ENCODE assay signal across 1 cellular context in genomic region chr1:109930252-109930993, GRCh38.
TF ChIP-seq lines count a peak whose summit lies in the region.

No MANE protein-coding gene starts in this region.

TF ChIP-seq in GM12878, 131 proteins besides CTCF, POLR2A, EP300 and RAD21 (continued from another document):
- TF ChIP-seq ZNF592 (IDR thresholded peaks at IDR 0.05) (no peak), GABPA (IDR thresholded peaks at IDR 0.05; ENCODE audit: low read depth) (no peak), ZNF622 (IDR thresholded peaks at IDR 0.05) (no peak), ZNF687 (IDR thresholded peaks at IDR 0.05) (no peak), KAT2A (conservative IDR thresholded peaks at IDR 0.05; ENCODE audit: control insufficient read depth, low read depth, low read length) (no peak), SMAD1 (IDR thresholded peaks at IDR 0.05; ENCODE audit: low read depth, partially characterized antibody) (no peak), NBN (IDR thresholded peaks at IDR 0.05) (no peak), MYB (IDR thresholded peaks at IDR 0.05; ENCODE audit: borderline replicate concordance, low read depth, low read length) (no peak), YBX1 (IDR thresholded peaks at IDR 0.05) (no peak), KDM1A (IDR thresholded peaks at IDR 0.05; ENCODE audit: borderline replicate concordance) (no peak), E2F4 (IDR thresholded peaks at IDR 0.05; ENCODE audit: low read depth, low read length) (no peak), SMC3 (IDR thresholded peaks at IDR 0.05; ENCODE audit: borderline replicate concordance, low read length) (no peak), SPI1 (IDR thresholded peaks at IDR 0.05; ENCODE audit: borderline replicate concordance, insufficient read depth, low read depth, low read length) (no peak), KLF5 (IDR thresholded peaks at IDR 0.05; ENCODE audit: partially characterized antibody) (no peak), MYC (IDR thresholded peaks at IDR 0.05; ENCODE audit: insufficient read depth, insufficient read length, insufficient replicate concordance, low read length, severe bottlenecking) (no peak), ZBTB11 (CRISPR knock-in tag; IDR thresholded peaks at IDR 0.05) (no peak), LARP7 (IDR thresholded peaks at IDR 0.05) (no peak), CUX1 (IDR thresholded peaks at IDR 0.05; ENCODE audit: insufficient replicate concordance, low read depth, low read length) (no peak), RBBP5 (conservative IDR thresholded peaks at IDR 0.05) (no peak)
